11 cellular contexts compared by ENCODE assay signal in the genomic region with DNA sequence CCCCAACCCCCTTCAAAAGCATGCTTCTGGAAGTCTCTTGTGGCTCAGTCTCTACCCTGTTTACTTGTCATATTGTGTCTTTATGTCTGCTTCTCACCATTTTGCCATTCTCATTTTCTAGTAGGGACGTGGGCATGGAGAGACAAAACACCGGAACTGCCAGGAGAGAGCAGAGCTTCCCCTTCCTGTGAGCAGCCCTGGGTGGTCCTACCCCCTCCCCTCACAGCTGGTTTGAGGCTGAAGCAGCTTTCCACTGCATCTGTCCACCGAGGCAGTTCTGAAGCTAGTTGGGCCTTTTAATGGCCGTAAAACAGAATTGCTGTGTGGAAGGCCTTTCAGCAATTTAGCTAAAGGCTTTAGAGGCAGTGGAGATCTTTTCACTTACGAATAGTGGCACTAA.
DNase-seq lines count a peak whose midpoint lies in the region; ATAC-seq and TF ChIP-seq lines count a peak whose summit lies in the region.
"Had no signal": no experiment of that assay in that cellular context is flagged by ENCODE, and none has a peak within 500 bp of the region (broad histone marks: within the 10 kb centered on the region; RNA-seq: fewer than 3 reads in every experiment).

No MANE protein-coding gene starts in this region.

- WGBS in psoas muscle, 3 donors = 53 to 60% (median 58%) methylated on average over 5 of the region's 5 CpGs

- H3K9ac ChIP-seq in Loucy (ENCODE audit: low read depth, low read length, poor library complexity, severe bottlenecking) (peak overlapping the region; percentile 23), colonic mucosa (ENCODE audit: low read depth in 2 of 2, low read length in 2 of 2) (peak overlapping the region in 1 of 2 donors; percentile 21)

- intact Hi-C loops in colonic mucosa (cut with DNase I) = no loop called here
- intact Hi-C loops in psoas muscle (cut with DNase I) = loop anchor here in 1 of 2 donors (5.0 kb wide), 1 partner anchor 78 kb away; a partner anchor contains a TSS

- ATAC-seq in psoas muscle = no peak
- ATAC-seq in GM19467 (IDR thresholded peaks at IDR 0.05; ENCODE audit: unreplicated experiment) = no peak
- no peak for ATAC-seq in HG03565 (IDR thresholded peaks at IDR 0.05; ENCODE audit: unreplicated experiment)

- H3K9me2 ChIP-seq in Loucy (replicated peaks; ENCODE audit: low read depth, low read length) = no peaks in the 10 kb centered on the region

- no peak for TF ChIP-seq CTCF in Loucy (conservative IDR thresholded peaks at IDR 0.05; ENCODE audit: low read length)
- TF ChIP-seq CTCF in colonic mucosa (IDR thresholded peaks at IDR 0.05) = no peak
- no peak for TF ChIP-seq CTCF in psoas muscle (IDR thresholded peaks at IDR 0.05)

- H3K9me3 ChIP-seq in Loucy (ENCODE audit: insufficient read depth, low read depth, low read length) (no peaks in the 10 kb centered on the region), colonic mucosa (no peaks in the 10 kb centered on the region), psoas muscle (no peaks in the 10 kb centered on the region)

- H3K27ac ChIP-seq in colonic mucosa (peak overlapping the region; percentile 10), psoas muscle (peak overlapping the region; percentile 47)
- H3K27ac ChIP-seq: 22Rv1 had no signal

- H3K4me3 ChIP-seq in Loucy (ENCODE audit: low read length, poor library complexity, severe bottlenecking) = peak overlapping the region; percentile 43
- H3K4me3 ChIP-seq in colonic mucosa = no peak overlapping the region
- no peak overlapping the region for H3K4me3 ChIP-seq in psoas muscle

- DNase-seq in DMS 273 (lab: John Stamatoyannopoulos, UW; ENCODE audit: unreplicated experiment) (peak; percentile 52), DMS 273 treated with DMSO at 0.1 percent for 48 hours (lab: John Stamatoyannopoulos, UW) (no peak), colonic mucosa (no peak), psoas muscle (no peak), SKM-1 (lab: John Stamatoyannopoulos, UW; ENCODE audit: unreplicated experiment) (no peak)
- DNase-seq: GOT3, trophoblast cell had no signal

- H3K36me3 ChIP-seq in Loucy (ENCODE audit: insufficient read depth, low read length) (peaks cover 37% of the 10 kb centered on the region; the same call in 1 of the 2 replicates), colonic mucosa (no peaks in the 10 kb centered on the region), psoas muscle (ENCODE audit: insufficient read depth in 1 of 2, low read depth in 1 of 2) (no peaks in the 10 kb centered on the region)

- peak overlapping the region; percentile 61 for H3K4me2 ChIP-seq in Loucy (ENCODE audit: low read depth, low read length, poor library complexity, severe bottlenecking)

- H3K4me1 ChIP-seq in Loucy (ENCODE audit: insufficient read depth, low read length, poor library complexity, severe bottlenecking) (peaks cover 67% of the 10 kb centered on the region), colonic mucosa (no peaks in the 10 kb centered on the region), psoas muscle (peaks cover 21% of the 10 kb centered on the region)

- peaks cover 18% of the 10 kb centered on the region for H3F3A ChIP-seq in Loucy (ENCODE audit: low read depth)

- H3K27me3 ChIP-seq in Loucy (ENCODE audit: insufficient read depth, low read length, poor library complexity, severe bottlenecking) = no peaks in the 10 kb centered on the region
- H3K27me3 ChIP-seq in colonic mucosa = no peaks in the 10 kb centered on the region
- no peaks in the 10 kb centered on the region for H3K27me3 ChIP-seq in psoas muscle (ENCODE audit: insufficient read depth in 3 of 3, low read length in 2 of 3)

- no peak overlapping the region for H2AFZ ChIP-seq in Loucy (ENCODE audit: low read length)

- H4K20me1 ChIP-seq in Loucy (ENCODE audit: insufficient read depth, low read length, poor library complexity, severe bottlenecking) = peaks cover 94% of the 10 kb centered on the region

- H3K79me2 ChIP-seq in Loucy (ENCODE audit: insufficient read depth, low read length) = peaks cover 97% of the 10 kb centered on the region
